9 cellular contexts compared by ENCODE assay signal in genomic region chr12:38775457-38775856, GRCh38.
DNase-seq lines count a peak whose midpoint lies in the region; ATAC-seq and TF ChIP-seq lines count a peak whose summit lies in the region.
"Had no signal": no experiment of that assay in that cellular context is flagged by ENCODE, and none has a peak within 500 bp of the region (broad histone marks: within the 10 kb centered on the region; RNA-seq: fewer than 3 reads in every experiment).

No MANE protein-coding gene starts in this region.

- intact Hi-C loops in testis (cut with DNase I; ENCODE audit: low total_unique reads), result no loop called here

- H3K36me3 ChIP-seq in effector memory CD4-positive, alpha-beta T cell (ENCODE audit: control insufficient read depth, insufficient read depth, low read length), result no peaks in the 10 kb centered on the region
- H3K36me3 ChIP-seq in testis (ENCODE audit: low read depth, missing control alignments) (no peaks in the 10 kb centered on the region), BE2C (peaks cover 4% of the 10 kb centered on the region; the same call in 1 of the 2 replicates)

- no peak overlapping the region for H3K27ac ChIP-seq in effector memory CD4-positive, alpha-beta T cell (ENCODE audit: insufficient read depth, low read length, poor library complexity, severe bottlenecking)
- H3K27ac ChIP-seq in testis, result no peak overlapping the region

- H3K9me3 ChIP-seq in effector memory CD4-positive, alpha-beta T cell (ENCODE audit: control insufficient read depth, low read length), result no peaks in the 10 kb centered on the region
- no peaks in the 10 kb centered on the region for H3K9me3 ChIP-seq in testis
- no peaks in the 10 kb centered on the region for H3K9me3 ChIP-seq in BE2C

- no peak for TF ChIP-seq CTCF in GM20000 (IDR thresholded peaks at IDR 0.05; ENCODE audit: extremely low read depth, missing control alignments)
- TF ChIP-seq CTCF in testis (IDR thresholded peaks at IDR 0.05), result no peak
- no peak for TF ChIP-seq CTCF in BE2C (IDR thresholded peaks at IDR 0.05; ENCODE audit: low read depth, low read length)

- TF ChIP-seq POLR2A in testis (IDR thresholded peaks at IDR 0.05), result no peak

- DNase-seq in GM20000 (ENCODE audit: low spot score) (peak; percentile 46), RKO (ENCODE audit: low spot score) (peak; percentile 18), testis (no peak), GM03348 (ENCODE audit: low spot score) (no peak), BE2C (no peak)
- no peak for DNase-seq in effector memory CD4-positive, alpha-beta T cell
- DNase-seq: KBM-7 had no signal

- no peaks in the 10 kb centered on the region for H3K4me1 ChIP-seq in effector memory CD4-positive, alpha-beta T cell (ENCODE audit: control insufficient read depth, insufficient read depth, low read length, poor library complexity, severe bottlenecking)
- H3K4me1 ChIP-seq in testis (no peaks in the 10 kb centered on the region), BE2C (no peaks in the 10 kb centered on the region)

- no peak overlapping the region for H3K4me3 ChIP-seq in effector memory CD4-positive, alpha-beta T cell (ENCODE audit: insufficient read depth, low read depth, low read length, poor library complexity, severe bottlenecking)
- H3K4me3 ChIP-seq in testis, result no peak overlapping the region
- no peak overlapping the region for H3K4me3 ChIP-seq in BE2C (ENCODE audit: low read depth, low read length)

- H3K27me3 ChIP-seq in effector memory CD4-positive, alpha-beta T cell (replicated peaks; ENCODE audit: control insufficient read depth, insufficient read depth, low read length, poor library complexity, severe bottlenecking), result no peaks in the 10 kb centered on the region
- H3K27me3 ChIP-seq in testis, result no peaks in the 10 kb centered on the region
- no peaks in the 10 kb centered on the region for H3K27me3 ChIP-seq in BE2C

- peak; percentile 98 for ATAC-seq in GM18520 (IDR thresholded peaks at IDR 0.05; ENCODE audit: unreplicated experiment)
- ATAC-seq in HG02973 (IDR thresholded peaks at IDR 0.05; ENCODE audit: unreplicated experiment), result peak; percentile 95

Comparison
In these comparisons a context has a peak if more than half of its experiments do, and no peak if none do; other contexts are left out.
1. DNase-seq: peak in GM20000 (single experiment) and RKO (single experiment); none in effector memory CD4-positive, alpha-beta T cell (0 of 3), testis (single experiment), GM03348 (single experiment) and BE2C (single experiment).